ENCODE assay signal across 35 cellular contexts in the genomic region with DNA sequence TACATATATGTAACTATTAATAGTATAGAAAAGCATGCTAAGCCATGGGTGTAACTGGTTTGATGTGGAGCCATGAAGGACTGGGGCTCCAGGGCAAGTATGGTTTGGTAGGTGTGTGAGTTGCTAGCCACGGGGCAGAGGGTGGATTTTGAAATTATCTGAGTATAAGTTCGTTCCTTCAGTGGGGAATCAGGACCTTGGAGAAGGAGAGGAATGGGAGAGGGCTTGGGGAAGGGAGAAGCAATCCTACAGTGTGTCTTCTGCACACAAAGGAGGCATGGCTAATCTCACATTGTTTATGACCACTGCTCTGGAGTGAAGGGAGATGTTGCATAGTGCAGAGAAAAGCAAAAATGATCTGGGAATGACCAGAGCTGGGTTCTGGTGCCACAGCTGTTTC.
"Had no signal": no experiment of that assay in that cellular context is flagged by ENCODE, and none has a peak within 500 bp of the region (broad histone marks: within the 10 kb centered on the region; RNA-seq: fewer than 3 reads in every experiment).

No MANE protein-coding gene starts in this region.

- H3K9me3 ChIP-seq: MG63 had no signal

- H3K4me2 ChIP-seq: KMS-11 had no signal

- H3K36me3 ChIP-seq: MG63 had no signal

- H3K27ac ChIP-seq: KMS-11 had no signal

- DNase-seq: Karpas-422, Kasumi-1, MG63, MM.1S, MV-4-11, NCI-H1048, NCI-H1092, NCI-H1092 treated with DMSO at 0.1 percent for 48 hours, NCI-H1105, NCI-H1105 treated with DMSO at 0.1 percent for 48 hours, NCI-H1417, NCI-H1417 treated with DMSO at 0.1 percent for 48 hours, NCI-H1436, NCI-H1436 treated with DMSO at 0.1 percent for 48 hours, NCI-H146, NCI-H1694 treated with DMSO at 0.1 percent for 48 hours, NCI-H187, NCI-H187 treated with DMSO at 0.1 percent for 48 hours, NCI-H1930, NCI-H2029, NCI-H2029 treated with DMSO at 0.1 percent for 48 hours, NCI-H2081, NCI-H2081 treated with DMSO at 0.1 percent for 48 hours, NCI-H2107, NCI-H2171, NCI-H2171 treated with DMSO at 0.1 percent for 48 hours, NCI-H2227 treated with DMSO at 0.1 percent for 48 hours, NCI-H226, NCI-H345, NCI-H446, NCI-H446 treated with DMSO at 0.1 percent for 48 hours, NCI-H510A, NCI-H510A treated with DMSO at 0.1 percent for 48 hours, NCI-H524 had no signal

- H3K4me3 ChIP-seq: MG63 had no signal
